25 cellular contexts compared by ENCODE assay signal in genomic region chr6:52877786-52878185, GRCh38. TPM values are rescaled to one million over a fixed set of nuclear protein-coding genes. Genes with fewer than 3 reads are reported as not detected.
"Had no signal": no experiment of that assay in that cellular context is flagged by ENCODE, and none has a peak within 500 bp of the region (broad histone marks: within the 10 kb centered on the region; RNA-seq: fewer than 3 reads in every experiment).

No MANE protein-coding gene starts in this region.

- H3K4me2 ChIP-seq: neural progenitor cell had no signal

- H3K9ac ChIP-seq: neural progenitor cell had no signal

- H2AFZ ChIP-seq: neural progenitor cell had no signal

- DNase-seq: activated CD4-positive, alpha-beta memory T cell treated with anti-CD3 and anti-CD28 coated beads, Interleukin-2, amount 10 ng/mL, durations not matched to agents 7 days and 5 days; activated CD4-positive, alpha-beta T cell treated with anti-CD3 and anti-CD28 coated beads for 4 hours; activated CD4-positive, CD25-positive, alpha-beta regulatory T cell; activated gamma-delta T cell; anterior cingulate cortex; endodermal cell; esophagus squamous epithelium; heart left ventricle; lower lobe of right lung; naive thymus-derived CD4-positive, alpha-beta T cell; sigmoid colon; stomach had no signal

- ATAC-seq: heart left ventricle; left lobe of liver; lower lobe of right lung; naive thymus-derived CD4-positive, alpha-beta T cell; stimulated activated memory B cell treated with anti-CD40 and anti-IgM and Interleukin-4, amounts not matched to agents 10 μg/mL and 1 μg/mL and 100 μg/mL, for 72 hours had no signal

- H3K4me1 ChIP-seq: breast epithelium had no signal

- H3K27me3 ChIP-seq: breast epithelium, esophagus squamous epithelium, heart left ventricle, neural progenitor cell, sigmoid colon, stomach, suprapubic skin, tibial nerve had no signal

- H3K27ac ChIP-seq: breast epithelium, coronary artery, esophagus squamous epithelium, heart left ventricle, lower lobe of right lung, neural progenitor cell, sigmoid colon, stomach, suprapubic skin, tibial nerve had no signal

- H3K9me3 ChIP-seq: breast epithelium, esophagus squamous epithelium, heart left ventricle, lower lobe of right lung, sigmoid colon, stomach, suprapubic skin, tibial nerve had no signal

- H3K4me3 ChIP-seq: breast epithelium, coronary artery, esophagus squamous epithelium, heart left ventricle, lower lobe of right lung, neural progenitor cell, sigmoid colon, stomach, suprapubic skin, tibial nerve had no signal

- H3K36me3 ChIP-seq: breast epithelium, esophagus squamous epithelium, heart left ventricle, lower lobe of right lung, neural progenitor cell, sigmoid colon, stomach, suprapubic skin, tibial nerve had no signal

RNA-seq across cellular contexts. Expression of gene GSTA3, which starts 31.7 kb away (rescaled TPM):
- total RNA-seq: activated CD4-positive, alpha-beta memory T cell treated with anti-CD3 and anti-CD28 coated beads, Interleukin-2, amount 10 ng/mL, durations not matched to agents 7 days and 5 days; breast epithelium; endodermal cell; esophagus squamous epithelium; fibroblast of villous mesenchyme; heart left ventricle; left lobe of liver; naive thymus-derived CD4-positive, alpha-beta T cell; omental fat pad; posterior vena cava; renal cortical epithelial cell; sigmoid colon; stomach; tibial nerve; urinary bladder had no signal
- polyA plus RNA-seq: heart left ventricle; keratinocyte; naive thymus-derived CD4-positive, alpha-beta T cell; sigmoid colon; urinary bladder had no signal

RNA-seq across cellular contexts. Expression of gene GSTA5, which starts 37.2 kb away (rescaled TPM):
- total RNA-seq: activated CD4-positive, alpha-beta memory T cell treated with anti-CD3 and anti-CD28 coated beads, Interleukin-2, amount 10 ng/mL, durations not matched to agents 7 days and 5 days; breast epithelium; endodermal cell; esophagus squamous epithelium; fibroblast of villous mesenchyme; heart left ventricle; left lobe of liver; lower lobe of right lung; naive thymus-derived CD4-positive, alpha-beta T cell; omental fat pad; posterior vena cava; renal cortical epithelial cell; sigmoid colon; stomach; suprapubic skin; tibial nerve; urinary bladder had no signal
- polyA plus RNA-seq: heart left ventricle; keratinocyte; naive thymus-derived CD4-positive, alpha-beta T cell; sigmoid colon; stomach; urinary bladder had no signal
